29 cellular contexts compared by ENCODE assay signal in the genomic region with DNA sequence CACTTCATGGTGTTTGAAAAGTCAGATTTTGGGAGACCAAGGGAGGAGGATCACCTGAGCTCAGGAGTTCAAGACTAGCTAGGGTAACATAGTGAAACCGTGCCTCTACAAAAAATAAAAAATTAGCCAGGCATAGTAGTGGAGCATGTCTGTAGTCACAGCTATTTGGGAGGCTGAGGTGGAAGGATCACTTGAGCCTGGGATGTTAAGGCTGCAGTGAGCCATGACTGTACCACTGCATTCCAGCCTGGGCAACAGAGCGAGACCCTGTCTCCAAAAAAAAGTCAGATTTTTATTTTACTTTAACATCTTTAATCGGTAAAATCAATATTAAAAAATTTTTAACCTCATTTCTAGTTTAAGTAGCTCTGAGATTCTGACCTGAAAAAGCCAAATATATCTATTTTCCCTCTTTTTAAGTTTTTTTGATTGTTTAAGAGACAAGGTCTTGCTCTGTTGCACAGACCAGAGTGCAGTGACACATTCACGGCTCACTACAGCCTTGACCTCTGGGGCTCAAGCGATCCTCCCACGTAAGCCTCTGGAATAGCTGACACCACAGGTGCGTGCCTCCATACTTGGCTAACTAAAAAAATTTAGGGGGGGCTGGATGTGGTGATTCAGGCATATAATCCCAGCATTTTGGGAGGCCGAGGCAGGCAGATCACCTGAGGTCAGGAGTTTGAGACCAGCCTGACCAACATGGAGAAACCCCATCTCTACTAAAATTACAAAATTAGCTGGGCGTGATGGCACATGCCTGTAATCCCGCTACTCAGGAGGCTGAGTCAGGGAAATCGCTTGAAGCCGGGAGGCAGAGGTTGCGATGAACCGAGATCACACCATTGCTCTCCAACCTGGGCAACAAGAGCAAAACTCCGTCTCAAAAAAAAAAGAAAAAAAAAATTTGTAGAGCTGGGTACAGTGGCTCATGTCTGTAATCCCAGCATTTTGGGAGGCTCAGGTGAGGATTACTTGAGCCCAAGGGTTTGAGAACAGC. TPM values are rescaled to one million over a fixed set of nuclear protein-coding genes. Genes with fewer than 3 reads are reported as not detected.
DNase-seq lines count a peak whose midpoint lies in the region; ATAC-seq, FAIRE-seq and TF ChIP-seq lines count a peak whose summit lies in the region.
"Had no signal": no experiment of that assay in that cellular context is flagged by ENCODE, and none has a peak within 500 bp of the region (broad histone marks: within the 10 kb centered on the region; RNA-seq: fewer than 3 reads in every experiment).

No MANE protein-coding gene starts in this region.

- ATAC-seq in HG03571 (IDR thresholded peaks at IDR 0.05; ENCODE audit: unreplicated experiment), result no peak
- no peak for ATAC-seq in GM18505 (IDR thresholded peaks at IDR 0.05; ENCODE audit: unreplicated experiment)
- ATAC-seq: activated CD8-positive, alpha-beta memory T cell treated with anti-CD3 and anti-CD28 coated beads, Interleukin-2, amount 10 ng/mL, durations not matched to agents 7 days and 5 days; gastrocnemius medialis; HCT116; stimulated activated memory B cell treated with anti-CD40 and anti-IgM and Interleukin-4, amounts not matched to agents 10 μg/mL and 1 μg/mL and 100 μg/mL, for 72 hours had no signal

- DNase-seq in activated CD4-positive, alpha-beta memory T cell treated with anti-CD3 and anti-CD28 coated beads for 36 hours, result no peak
- DNase-seq in activated CD4-positive, alpha-beta memory T cell treated with anti-CD3 and anti-CD28 coated beads, Interleukin-2, amount 10 ng/mL, durations not matched to agents 7 days and 5 days, result no peak
- DNase-seq in GM18507 (ENCODE audit: extremely low spot score, insufficient read length, low read depth) (no peak), adrenal gland (peak in 6 of 7 donors; percentile 31 to 76 (median 57)), left kidney (ENCODE audit: low read depth, low spot score) (peak; percentile 78)
- DNase-seq in activated CD8-positive, alpha-beta memory T cell treated with anti-CD3 and anti-CD28 coated beads, Interleukin-2, amount 50 U/mL, for 48 hours, result no peak
- DNase-seq: 8988T; activated CD4-positive, alpha-beta T cell treated with anti-CD3 and anti-CD28 coated beads, Interleukin-2, amount 10 ng/mL, durations not matched to agents 24 days and 14 days; activated naive CD4-positive, alpha-beta T cell treated with anti-CD3 and anti-CD28 coated beads, Interleukin-2, amount 50 U/mL, for 16 hours; CD4-positive, CD25-positive, alpha-beta regulatory T cell; dorsolateral prefrontal cortex; EL; gastrocnemius medialis; NCI-H1092; NCI-H510A; ovary; T1000; upper lobe of left lung had no signal

- no peak for TF ChIP-seq CTCF in adrenal gland (IDR thresholded peaks at IDR 0.05)

- TF ChIP-seq POLR2A in adrenal gland (IDR thresholded peaks at IDR 0.05), result no peak
- no peak for TF ChIP-seq POLR2A in GM18505 (IDR thresholded peaks at IDR 0.05; ENCODE audit: borderline replicate concordance, extremely low read depth, insufficient read depth, insufficient read length)

- H3K9me3 Mint-ChIP-seq in activated CD4-positive, alpha-beta memory T cell treated with anti-CD3 and anti-CD28 coated beads for 36 hours, result peaks cover 3% of the 10 kb centered on the region
- H3K9me3 Mint-ChIP-seq in activated CD4-positive, alpha-beta memory T cell treated with anti-CD3 and anti-CD28 coated beads, Interleukin-2, amount 10 ng/mL, durations not matched to agents 7 days and 5 days, result no peaks in the 10 kb centered on the region
- H3K9me3 Mint-ChIP-seq: activated CD4-positive, alpha-beta T cell treated with anti-CD3 and anti-CD28 coated beads, Interleukin-2, amount 10 ng/mL, durations not matched to agents 24 days and 14 days; activated T-helper 17 cell treated with anti-CD3 and anti-CD28 coated beads, Interleukin-2, amount 50 U/mL, for 72 hours; IgD-negative memory B cell; stimulated activated memory B cell treated with anti-CD40 and anti-IgM and Interleukin-4, amounts not matched to agents 10 μg/mL and 1 μg/mL and 100 μg/mL, for 72 hours had no signal

- no peak overlapping the region for H3K4me3 Mint-ChIP-seq in activated CD4-positive, alpha-beta memory T cell treated with anti-CD3 and anti-CD28 coated beads for 36 hours
- no peak overlapping the region for H3K4me3 Mint-ChIP-seq in activated CD4-positive, alpha-beta memory T cell treated with anti-CD3 and anti-CD28 coated beads, Interleukin-2, amount 10 ng/mL, durations not matched to agents 7 days and 5 days
- H3K4me3 Mint-ChIP-seq: activated CD4-positive, alpha-beta T cell treated with anti-CD3 and anti-CD28 coated beads, Interleukin-2, amount 10 ng/mL, durations not matched to agents 24 days and 14 days; activated CD8-positive, alpha-beta memory T cell treated with anti-CD3 and anti-CD28 coated beads, Interleukin-2, amount 10 ng/mL, durations not matched to agents 7 days and 5 days; activated T-helper 17 cell treated with anti-CD3 and anti-CD28 coated beads, Interleukin-2, amount 50 U/mL, for 72 hours; CD4-positive, CD25-positive, alpha-beta regulatory T cell; IgD-negative memory B cell; stimulated activated memory B cell treated with anti-CD40 and anti-IgM and Interleukin-4, amounts not matched to agents 10 μg/mL and 1 μg/mL and 100 μg/mL, for 72 hours had no signal

- H3K4me1 ChIP-seq in adrenal gland (replicated peaks in 1 of 2), result peaks cover 0 to 7% of the 10 kb centered on the region in 2 donors
- H3K4me1 ChIP-seq: gastrocnemius medialis, SJCRH30, upper lobe of left lung had no signal

- no peaks in the 10 kb centered on the region for H3K27me3 Mint-ChIP-seq in activated CD4-positive, alpha-beta memory T cell treated with anti-CD3 and anti-CD28 coated beads for 36 hours
- H3K27me3 Mint-ChIP-seq in activated CD4-positive, alpha-beta memory T cell treated with anti-CD3 and anti-CD28 coated beads, Interleukin-2, amount 10 ng/mL, durations not matched to agents 7 days and 5 days, result no peaks in the 10 kb centered on the region
- H3K27me3 Mint-ChIP-seq: activated CD4-positive, alpha-beta T cell treated with anti-CD3 and anti-CD28 coated beads, Interleukin-2, amount 10 ng/mL, durations not matched to agents 24 days and 14 days; activated CD8-positive, alpha-beta memory T cell treated with anti-CD3 and anti-CD28 coated beads, Interleukin-2, amount 10 ng/mL, durations not matched to agents 7 days and 5 days; activated T-helper 17 cell treated with anti-CD3 and anti-CD28 coated beads, Interleukin-2, amount 50 U/mL, for 72 hours; CD4-positive, CD25-positive, alpha-beta regulatory T cell; IgD-negative memory B cell; stimulated activated memory B cell treated with anti-CD40 and anti-IgM and Interleukin-4, amounts not matched to agents 10 μg/mL and 1 μg/mL and 100 μg/mL, for 72 hours had no signal

- POLR2A ChIA-PET in activated CD4-positive, alpha-beta memory T cell treated with anti-CD3 and anti-CD28 coated beads for 36 hours (lab: Charles Lee), result interaction anchor here (0.6 kb wide), 1 partner anchor 86 kb away, joined by 3 read pairs; no protein-coding TSS in a partner anchor
- POLR2A ChIA-PET in activated CD4-positive, alpha-beta memory T cell treated with anti-CD3 and anti-CD28 coated beads, Interleukin-2, amount 10 ng/mL, durations not matched to agents 7 days and 5 days (lab: Charles Lee), result interaction anchor here (1.1 to 2.0 kb wide), 2 partner anchors 53 to 86 kb away, joined by 3 to 4 read pairs; no protein-coding TSS in a partner anchor

- no peaks in the 10 kb centered on the region for H3K27me3 ChIP-seq in adrenal gland
- H3K27me3 ChIP-seq: dorsolateral prefrontal cortex, gastrocnemius medialis, ovary, SJCRH30, upper lobe of left lung had no signal

- H3K9me3 ChIP-seq in adrenal gland (replicated peaks in 1 of 3), result no peaks in the 10 kb centered on the region
- H3K9me3 ChIP-seq: gastrocnemius medialis, ovary, SJCRH30, upper lobe of left lung had no signal

- 67 to 75% (median 72%) methylated on average over 15 of the region's 15 CpGs for WGBS in adrenal gland, 4 donors

- H3K36me3 Mint-ChIP-seq in activated CD4-positive, alpha-beta memory T cell treated with anti-CD3 and anti-CD28 coated beads for 36 hours, result peaks cover 37% of the 10 kb centered on the region
- H3K36me3 Mint-ChIP-seq in activated CD4-positive, alpha-beta memory T cell treated with anti-CD3 and anti-CD28 coated beads, Interleukin-2, amount 10 ng/mL, durations not matched to agents 7 days and 5 days (ENCODE audit: low read depth), result peaks cover 37% of the 10 kb centered on the region

- H3K4me3 ChIP-seq in adrenal gland, result no peak overlapping the region
- H3K4me3 ChIP-seq: dorsolateral prefrontal cortex, gastrocnemius medialis, lung, ovary, SJCRH30, skin epidermis, upper lobe of left lung had no signal

- FAIRE-seq in GM18507 (lab: Jason Lieb, UNC), result peak; percentile 54
- FAIRE-seq: endometrium had no signal

- H3K27ac ChIP-seq in adrenal gland, result peak overlapping the region in 2 of 5 donors; percentile 3 to 26
- H3K27ac ChIP-seq: dorsolateral prefrontal cortex, gastrocnemius medialis, ovary, SJCRH30, skin epidermis, upper lobe of left lung had no signal

- H3K27ac Mint-ChIP-seq in activated CD4-positive, alpha-beta memory T cell treated with anti-CD3 and anti-CD28 coated beads for 36 hours, result peak overlapping the region; percentile 58
- no peak overlapping the region for H3K27ac Mint-ChIP-seq in activated CD4-positive, alpha-beta memory T cell treated with anti-CD3 and anti-CD28 coated beads, Interleukin-2, amount 10 ng/mL, durations not matched to agents 7 days and 5 days
- H3K27ac Mint-ChIP-seq: activated CD8-positive, alpha-beta memory T cell treated with anti-CD3 and anti-CD28 coated beads, Interleukin-2, amount 10 ng/mL, durations not matched to agents 7 days and 5 days; IgD-negative memory B cell; stimulated activated memory B cell treated with anti-CD40 and anti-IgM and Interleukin-4, amounts not matched to agents 10 μg/mL and 1 μg/mL and 100 μg/mL, for 72 hours had no signal

- CTCF ChIA-PET in activated CD4-positive, alpha-beta memory T cell treated with anti-CD3 and anti-CD28 coated beads for 36 hours (lab: Charles Lee), result interaction anchor here (0.7 to 1.3 kb wide), 3 partner anchors 12 to 60 kb away, joined by 3 to 6 read pairs (median 6); no protein-coding TSS in a partner anchor
- CTCF ChIA-PET in activated CD4-positive, alpha-beta memory T cell treated with anti-CD3 and anti-CD28 coated beads, Interleukin-2, amount 10 ng/mL, durations not matched to agents 7 days and 5 days (lab: Charles Lee), result interaction anchor here (1.0 to 1.2 kb wide), 2 partner anchors 12 to 91 kb away, joined by 3 to 4 read pairs; no protein-coding TSS in a partner anchor

- peaks cover 35% of the 10 kb centered on the region for H3K4me1 Mint-ChIP-seq in activated CD4-positive, alpha-beta memory T cell treated with anti-CD3 and anti-CD28 coated beads for 36 hours (ENCODE audit: low read depth)
- H3K4me1 Mint-ChIP-seq in activated CD4-positive, alpha-beta memory T cell treated with anti-CD3 and anti-CD28 coated beads, Interleukin-2, amount 10 ng/mL, durations not matched to agents 7 days and 5 days, result peaks cover 4% of the 10 kb centered on the region
- H3K4me1 Mint-ChIP-seq: IgD-negative memory B cell had no signal

- no peaks in the 10 kb centered on the region for H3K36me3 ChIP-seq in adrenal gland (replicated peaks in 1 of 2)
- H3K36me3 ChIP-seq: gastrocnemius medialis, ovary, SJCRH30 had no signal

- intact Hi-C loops in activated CD4-positive, alpha-beta memory T cell treated with anti-CD3 and anti-CD28 coated beads for 36 hours (cut with micrococcal nuclease), result no loop called here
- intact Hi-C loops in adrenal gland (cut with DNase I), result no loop called here

RNA-seq across cellular contexts. Expression of gene SFI1, which starts 48.4 kb away (rescaled TPM):
- total RNA-seq in activated CD4-positive, alpha-beta memory T cell treated with anti-CD3 and anti-CD28 coated beads for 36 hours, result 100 to 1,000 TPM; 227 to 240 TPM
- total RNA-seq in activated CD4-positive, alpha-beta memory T cell treated with anti-CD3 and anti-CD28 coated beads, Interleukin-2, amount 10 ng/mL, durations not matched to agents 7 days and 5 days, result 100 to 1,000 TPM; 140 to 145 TPM
- 10 to 100 TPM; 15.1 to 48.3 (median 33.1) TPM for total RNA-seq in adrenal gland
- 100 to 1,000 TPM in 1 of 3 donors, 10 to 100 TPM in 2; 13.4 to 130 (median 84.0) TPM for polyA plus RNA-seq in adrenal gland

RNA-seq across cellular contexts. Expression of gene EIF4ENIF1, which starts 55.1 kb away (rescaled TPM):
- total RNA-seq in activated CD4-positive, alpha-beta memory T cell treated with anti-CD3 and anti-CD28 coated beads for 36 hours, result 10 to 100 TPM; 39.7 to 43.2 TPM
- total RNA-seq in activated CD4-positive, alpha-beta memory T cell treated with anti-CD3 and anti-CD28 coated beads, Interleukin-2, amount 10 ng/mL, durations not matched to agents 7 days and 5 days, result 10 to 100 TPM; 35.6 to 37.8 TPM
- 10 to 100 TPM in 7 of 8 donors, 1 to 10 TPM in 1; 9.2 to 32.8 (median 23.6) TPM for total RNA-seq in adrenal gland
- 10 to 100 TPM; 14.1 to 29.3 (median 20.2) TPM for polyA plus RNA-seq in adrenal gland

Comparison
In these comparisons a context has a peak if more than half of its experiments do, and no peak if none do; other contexts are left out.
1. DNase-seq: peak in adrenal gland (6 of 7) and left kidney (single experiment); none in activated CD4-positive, alpha-beta memory T cell treated with anti-CD3 and anti-CD28 coated beads for 36 hours (single experiment), activated CD4-positive, alpha-beta memory T cell treated with anti-CD3 and anti-CD28 coated beads, Interleukin-2, amount 10 ng/mL, durations not matched to agents 7 days and 5 days (single experiment), GM18507 (single experiment) and activated CD8-positive, alpha-beta memory T cell treated with anti-CD3 and anti-CD28 coated beads, Interleukin-2, amount 50 U/mL, for 48 hours (single experiment).